In the genomic region with DNA sequence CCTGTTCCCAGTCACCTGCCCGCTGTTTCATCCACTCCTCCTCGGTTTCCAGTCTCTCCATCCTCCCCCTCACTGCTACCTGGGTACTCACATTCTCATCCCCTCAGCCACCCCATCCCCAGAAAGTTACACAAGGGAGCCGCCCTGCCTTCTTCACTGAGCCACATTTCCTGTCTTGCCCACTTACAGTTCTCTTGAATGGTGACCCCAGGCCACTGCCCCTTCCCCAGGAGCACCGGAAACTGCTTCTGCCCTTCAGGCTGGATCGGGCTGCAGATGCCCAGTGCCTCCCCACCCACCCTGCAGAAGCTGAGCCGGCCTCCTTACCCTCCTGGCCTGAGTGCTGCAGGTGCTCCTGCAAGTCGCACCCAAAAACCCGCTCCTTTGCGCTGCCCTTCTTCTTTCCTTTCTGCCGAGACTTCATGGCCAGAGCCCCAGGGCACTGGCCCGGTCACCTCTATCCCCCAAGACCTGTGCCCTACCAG, we compare ENCODE assay signal across 11 cellular contexts. TPM values are rescaled to one million over a fixed set of nuclear protein-coding genes. Genes with fewer than 3 reads are reported as not detected.
DNase-seq lines count a peak whose midpoint lies in the region; TF ChIP-seq lines count a peak whose summit lies in the region.
"Had no signal": no experiment of that assay in that cellular context is flagged by ENCODE, and none has a peak within 500 bp of the region (broad histone marks: within the 10 kb centered on the region; RNA-seq: fewer than 3 reads in every experiment).

No MANE protein-coding gene starts in this region.

- H3F3A ChIP-seq in OCI-LY1 (ENCODE audit: insufficient read depth, low read length), result no peaks in the 10 kb centered on the region

- no peak overlapping the region for H2AFZ ChIP-seq in OCI-LY1 (ENCODE audit: low read length)

- peak overlapping the region; percentile 85 for H3K27ac ChIP-seq in OCI-LY1 (ENCODE audit: low read depth, low read length, poor library complexity, severe bottlenecking)
- H3K27ac ChIP-seq in esophagus (ENCODE audit: low read depth in 2 of 2, low read length in 1 of 2), result peak overlapping the region; percentile 79 to 80
- peak overlapping the region; percentile 67 for H3K27ac ChIP-seq in substantia nigra (ENCODE audit: low read depth, low read length, poor library complexity, severe bottlenecking)

- POLR2A ChIA-PET in activated CD4-positive, alpha-beta T cell treated with anti-CD3 and anti-CD28 coated beads, Interleukin-2, amount 10 ng/mL, durations not matched to agents 7 days and 5 days (lab: Charles Lee), result interaction anchor here (0.5 to 2.2 kb wide), 3 partner anchors 24 to 434 kb away, joined by 3 to 6 read pairs (median 3); partner anchors contain the start of gene USF1

- TF ChIP-seq CTCF in OCI-LY1 (IDR thresholded peaks at IDR 0.05; ENCODE audit: low read length) (no peak), GM20000 (IDR thresholded peaks at IDR 0.05; ENCODE audit: extremely low read depth, missing control alignments) (no peak)

- peak overlapping the region; percentile 95 for H3K9ac ChIP-seq in OCI-LY1 (ENCODE audit: low read length)

- H3K27me3 Mint-ChIP-seq in activated CD4-positive, alpha-beta T cell treated with anti-CD3 and anti-CD28 coated beads, Interleukin-2, amount 10 ng/mL, durations not matched to agents 7 days and 5 days, result no peaks in the 10 kb centered on the region

- 72 to 76% methylated on average over 11 of the region's 11 CpGs for WGBS in esophagus, 2 donors

- peak overlapping the region; percentile 99 for H3K27ac Mint-ChIP-seq in activated CD4-positive, alpha-beta T cell treated with anti-CD3 and anti-CD28 coated beads, Interleukin-2, amount 10 ng/mL, durations not matched to agents 7 days and 5 days

- H3K4me1 ChIP-seq in OCI-LY1 (ENCODE audit: insufficient read depth, low read length, severe bottlenecking), result peaks cover 29% of the 10 kb centered on the region
- peaks cover 11 to 22% of the 10 kb centered on the region in 2 donors for H3K4me1 ChIP-seq in esophagus (ENCODE audit: control insufficient read depth in 2 of 2, insufficient read depth in 2 of 2, low read length in 1 of 2)

- CTCF ChIA-PET in activated CD4-positive, alpha-beta T cell treated with anti-CD3 and anti-CD28 coated beads, Interleukin-2, amount 10 ng/mL, durations not matched to agents 7 days and 5 days (lab: Charles Lee), result interaction anchor here (0.6 to 13.5 kb wide), 15 partner anchors 9 to 314 kb away, joined by 3 to 185 read pairs (median 5); partner anchors contain the start of genes KLHDC9, NECTIN4, PPOX and USF1

- no peaks in the 10 kb centered on the region for H4K20me1 ChIP-seq in OCI-LY1 (ENCODE audit: insufficient read depth, low read length)

- no peaks in the 10 kb centered on the region for H3K27me3 ChIP-seq in OCI-LY1 (ENCODE audit: insufficient read depth, low read length)
- H3K27me3 ChIP-seq in esophagus (ENCODE audit: control insufficient read depth in 1 of 2, insufficient read depth in 2 of 2, low read length in 2 of 2), result no peaks in the 10 kb centered on the region

- H3K4me1 Mint-ChIP-seq in activated CD4-positive, alpha-beta T cell treated with anti-CD3 and anti-CD28 coated beads, Interleukin-2, amount 10 ng/mL, durations not matched to agents 7 days and 5 days, result peaks cover 64% of the 10 kb centered on the region

- H3K9me3 ChIP-seq in OCI-LY1 (ENCODE audit: low read length), result peaks cover 3% of the 10 kb centered on the region; the same call in 1 of the 2 replicates
- no peaks in the 10 kb centered on the region for H3K9me3 ChIP-seq in esophagus (ENCODE audit: control insufficient read depth in 2 of 2, insufficient read depth in 1 of 2, low read depth in 1 of 2, low read length in 1 of 2)
- H3K9me3 ChIP-seq: A549 had no signal

- peak overlapping the region; percentile 88 for H3K4me2 ChIP-seq in OCI-LY1 (ENCODE audit: low read length)
- H3K4me2 ChIP-seq: A549 had no signal

- no peaks in the 10 kb centered on the region for H3K9me3 Mint-ChIP-seq in activated CD4-positive, alpha-beta T cell treated with anti-CD3 and anti-CD28 coated beads, Interleukin-2, amount 10 ng/mL, durations not matched to agents 7 days and 5 days

- H3K4me3 Mint-ChIP-seq in activated CD4-positive, alpha-beta T cell treated with anti-CD3 and anti-CD28 coated beads, Interleukin-2, amount 10 ng/mL, durations not matched to agents 7 days and 5 days, result peak overlapping the region; percentile 93

- H3K36me3 ChIP-seq in OCI-LY1 (ENCODE audit: insufficient read depth, low read length) (peaks cover 5% of the 10 kb centered on the region; the same call in 1 of the 2 replicates), esophagus (ENCODE audit: control insufficient read depth in 2 of 2, insufficient read depth in 2 of 2, low read length in 1 of 2) (peaks cover 0 to 24% of the 10 kb centered on the region in 2 donors)

- DNase-seq in activated CD4-positive, alpha-beta T cell treated with anti-CD3 and anti-CD28 coated beads, Interleukin-2, amount 10 ng/mL, durations not matched to agents 7 days and 5 days, result peak; percentile 23
- DNase-seq in activated CD4-positive, alpha-beta T cell treated with anti-CD3 and anti-CD28 coated beads for 4 hours, result no peak
- DNase-seq in substantia nigra (lab: John Stamatoyannopoulos, UW), result no peak
- DNase-seq in GM20000 (ENCODE audit: low spot score), result no peak
- no peak for DNase-seq in NCI-H526 treated with DMSO at 0.1 percent for 48 hours (lab: John Stamatoyannopoulos, UW)
- DNase-seq in NCI-H2029 treated with DMSO at 0.1 percent for 48 hours (lab: John Stamatoyannopoulos, UW), result no peak
- DNase-seq: cortex of kidney had no signal

- H3K4me3 ChIP-seq in OCI-LY1 (ENCODE audit: low read depth, low read length, poor library complexity, severe bottlenecking) (peak overlapping the region; percentile 83), esophagus (ENCODE audit: low read depth in 1 of 2, low read length in 2 of 2) (peak overlapping the region; percentile 28 to 38)
- H3K4me3 ChIP-seq: A549 had no signal

- H3K79me2 ChIP-seq in OCI-LY1 (ENCODE audit: insufficient read depth, low read length), result 0 out of 2 replicates have a peak, but pooled peaks cover 16% of the 10 kb centered on the region

- peaks cover 37% of the 10 kb centered on the region for H3K36me3 Mint-ChIP-seq in activated CD4-positive, alpha-beta T cell treated with anti-CD3 and anti-CD28 coated beads, Interleukin-2, amount 10 ng/mL, durations not matched to agents 7 days and 5 days (ENCODE audit: low read depth)

- no peaks in the 10 kb centered on the region for H3K9me2 ChIP-seq in OCI-LY1 (ENCODE audit: low read depth, low read length)

RNA-seq across cellular contexts. Expression of gene ARHGAP30, which starts 0.4 kb away (rescaled TPM):
- 100 to 1,000 TPM; 244 to 304 TPM for total RNA-seq in activated CD4-positive, alpha-beta T cell treated with anti-CD3 and anti-CD28 coated beads, Interleukin-2, amount 10 ng/mL, durations not matched to agents 7 days and 5 days
- polyA plus RNA-seq in esophagus, result 1 to 10 TPM; 7.9 to 9.5 TPM
- total RNA-seq: lung microvascular endothelial cell had no signal

RNA-seq across cellular contexts. Expression of gene NECTIN4, which starts 20.1 kb away (rescaled TPM):
- under 1 TPM in 1 of 2 experiments, not detected in 1; 0.15 TPM for total RNA-seq in activated CD4-positive, alpha-beta T cell treated with anti-CD3 and anti-CD28 coated beads, Interleukin-2, amount 10 ng/mL, durations not matched to agents 7 days and 5 days
- polyA plus RNA-seq in esophagus, result 10 to 100 TPM; 44.9 to 80.5 TPM
- total RNA-seq: lung microvascular endothelial cell had no signal

RNA-seq across cellular contexts. Expression of gene USF1, which starts 23.5 kb away (rescaled TPM):
- total RNA-seq in activated CD4-positive, alpha-beta T cell treated with anti-CD3 and anti-CD28 coated beads, Interleukin-2, amount 10 ng/mL, durations not matched to agents 7 days and 5 days, result 10 to 100 TPM; 78.0 to 81.2 TPM
- 10 to 100 TPM; 37.6 to 50.1 TPM for polyA plus RNA-seq in esophagus

RNA-seq across cellular contexts. Expression of gene KLHDC9, which starts 28.9 kb away (rescaled TPM):
- under 1 TPM in 1 of 2 experiments, not detected in 1; 0.30 TPM for total RNA-seq in activated CD4-positive, alpha-beta T cell treated with anti-CD3 and anti-CD28 coated beads, Interleukin-2, amount 10 ng/mL, durations not matched to agents 7 days and 5 days
- 1 to 10 TPM; 1.8 to 2.5 TPM for polyA plus RNA-seq in esophagus

RNA-seq across cellular contexts. Expression of gene TSTD1, which starts 30.5 kb away (rescaled TPM):
- total RNA-seq in activated CD4-positive, alpha-beta T cell treated with anti-CD3 and anti-CD28 coated beads, Interleukin-2, amount 10 ng/mL, durations not matched to agents 7 days and 5 days, result 10 to 100 TPM; 33.5 to 43.6 TPM
- 100 to 1,000 TPM in 1 of 2 donors, 10 to 100 TPM in 1; 92.4 to 117 TPM for polyA plus RNA-seq in esophagus
